17 cellular contexts compared by ENCODE assay signal in genomic region chr12:67637718-67638117, GRCh38.
"Had no signal": no experiment of that assay in that cellular context is flagged by ENCODE, and none has a peak within 500 bp of the region (broad histone marks: within the 10 kb centered on the region; RNA-seq: fewer than 3 reads in every experiment).

No MANE protein-coding gene starts in this region.

- DNase-seq: dorsolateral prefrontal cortex; effector CD4-positive, alpha-beta T cell; hypothalamus; immature natural killer cell; left lung; mesenchymal stem cell; mucosa of descending colon; naive B cell; sigmoid colon; stimulated activated CD4-positive, alpha-beta T cell treated with anti-CD3 and anti-CD28 coated beads, Interleukin-2, amount 100 ng/mL, for 24 hours; stimulated activated CD4-positive, alpha-beta T cell treated with anti-CD3 and anti-CD28 coated beads, Interleukin-4, amount 100 ng/mL, for 24 hours; stimulated activated naive CD4-positive, alpha-beta T cell treated with Interleukin-2 at 50 U/mL for 16 hours; stomach; thyroid gland; trophoblast cell had no signal

- ATAC-seq: left lung; mucosa of descending colon; natural killer cell treated with Interleukin-12 subunit alpha and Interleukin-12 subunit beta and Interleukin-15 and Interleukin-18, amount 100 ng/mL, for 72 hours; stimulated activated effector memory CD8-positive, alpha-beta T cell treated with anti-CD3 and anti-CD28 coated beads, Interleukin-12 subunit alpha, Interleukin-12 subunit beta, amount 100 ng/mL, for 72 hours had no signal
